8 cellular contexts compared by ENCODE assay signal in the genomic region with DNA sequence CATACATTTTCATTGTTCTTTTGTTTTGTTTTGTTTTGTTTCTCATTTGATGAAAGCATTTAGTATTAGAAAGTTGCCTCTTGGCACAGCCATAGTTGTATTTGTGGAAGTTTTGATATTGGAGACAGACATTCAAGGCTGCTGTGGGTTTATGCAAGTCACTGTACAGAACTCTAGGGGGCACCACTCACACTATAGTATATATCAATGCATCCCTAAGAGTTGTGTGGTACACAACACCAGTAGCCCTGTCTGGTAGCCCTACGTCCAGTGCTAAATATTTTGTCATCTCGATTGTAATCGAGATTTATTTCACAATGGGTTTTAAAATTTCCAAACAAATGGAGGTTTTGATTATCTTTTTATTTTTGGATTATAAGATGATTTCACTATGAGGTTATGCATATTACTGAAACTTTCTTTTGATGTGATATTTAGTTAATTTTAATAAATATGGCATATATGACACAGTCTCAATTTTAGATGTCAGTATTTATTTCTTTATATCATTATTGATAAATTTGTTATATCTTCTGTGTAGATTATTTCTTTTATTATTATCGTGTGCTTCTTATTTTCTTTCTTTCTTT.
A peak's percentile ranks its signal among the peaks of the same experiment; 100 is the strongest.
DNase-seq lines count a peak whose midpoint lies in the region; ATAC-seq and TF ChIP-seq lines count a peak whose summit lies in the region.

No MANE protein-coding gene starts in this region.

- no peak overlapping the region for H3K4me3 Mint-ChIP-seq in neural progenitor cell

- H3K9me3 ChIP-seq in neural progenitor cell (ENCODE audit: low read depth) = no peaks in the 10 kb centered on the region

- no peaks in the 10 kb centered on the region for H4K20me1 ChIP-seq in neural progenitor cell (ENCODE audit: low read depth)

- no peaks in the 10 kb centered on the region for H3K36me3 ChIP-seq in neural progenitor cell

- no peaks in the 10 kb centered on the region for H3K27me3 ChIP-seq in neural progenitor cell

- H3K27ac ChIP-seq in neural progenitor cell = no peak overlapping the region

- no peak overlapping the region for H3K27ac Mint-ChIP-seq in neural progenitor cell

- H3K4me3 ChIP-seq in neural progenitor cell = no peak overlapping the region

- no peaks in the 10 kb centered on the region for H3K79me2 ChIP-seq in neural progenitor cell (ENCODE audit: low read depth)

- H3K4me2 ChIP-seq in neural progenitor cell = no peak overlapping the region

- peak; percentile 90 for ATAC-seq in GM21723 (IDR thresholded peaks at IDR 0.05; ENCODE audit: unreplicated experiment)

- peaks cover 7% of the 10 kb centered on the region for H3K4me1 Mint-ChIP-seq in neural progenitor cell

- no peak overlapping the region for H3K9ac ChIP-seq in neural progenitor cell

- TF ChIP-seq EP300 in Ishikawa (IDR thresholded peaks at IDR 0.05; ENCODE audit: borderline replicate concordance) = no peak

- TF ChIP-seq RAD21 in Ishikawa (IDR thresholded peaks at IDR 0.05; ENCODE audit: low read depth) = peak; percentile 73

- H3K4me1 ChIP-seq in neural progenitor cell = no peaks in the 10 kb centered on the region

- no peaks in the 10 kb centered on the region for H3F3A ChIP-seq in neural progenitor cell (ENCODE audit: low read depth)

- TF ChIP-seq CTCF in neural progenitor cell (IDR thresholded peaks at IDR 0.05) = peak; percentile 79

- no peaks in the 10 kb centered on the region for H3K9me3 Mint-ChIP-seq in neural progenitor cell

- peak; percentile 41 for DNase-seq in stimulated activated CD4-positive, alpha-beta T cell treated with anti-CD3 and anti-CD28 coated beads, Interleukin-4, amount 100 ng/mL, for 24 hours
- DNase-seq in stimulated activated CD4-positive, alpha-beta T cell treated with anti-CD3 and anti-CD28 coated beads, Interleukin-1b, Interleukin-23, amount 100 ng/mL, for 48 hours = no peak
- peak; percentile 50 for DNase-seq in RPMI7951 (ENCODE audit: low read depth)
- DNase-seq in epidermal melanocyte (ENCODE audit: insufficient read length, low spot score) = peak; percentile 40
- DNase-seq in neural progenitor cell (ENCODE audit: low spot score) = peak; percentile 74
- DNase-seq in activated CD8-positive, alpha-beta memory T cell treated with anti-CD3 and anti-CD28 coated beads, Interleukin-2, amount 50 U/mL, for 48 hours = no peak

- no peak overlapping the region for H2AFZ ChIP-seq in neural progenitor cell (replicated peaks)

- H3K27me3 Mint-ChIP-seq in neural progenitor cell (ENCODE audit: insufficient read depth, low read depth) = no peaks in the 10 kb centered on the region

- H3K36me3 Mint-ChIP-seq in neural progenitor cell = no peaks in the 10 kb centered on the region

TF ChIP-seq in Ishikawa, 13 proteins besides CTCF, POLR2A, EP300 and RAD21:
- TF ChIP-seq FOXM1 (IDR thresholded peaks at IDR 0.05; ENCODE audit: borderline replicate concordance, low read depth) = no peak

Comparison
In these comparisons a context has a peak if more than half of its experiments do, and no peak if none do; other contexts are left out.
1. DNase-seq: peak in stimulated activated CD4-positive, alpha-beta T cell treated with anti-CD3 and anti-CD28 coated beads, Interleukin-4, amount 100 ng/mL, for 24 hours (single experiment), RPMI7951 (single experiment), epidermal melanocyte (single experiment) and neural progenitor cell (single experiment); none in stimulated activated CD4-positive, alpha-beta T cell treated with anti-CD3 and anti-CD28 coated beads, Interleukin-1b, Interleukin-23, amount 100 ng/mL, for 48 hours (single experiment) and activated CD8-positive, alpha-beta memory T cell treated with anti-CD3 and anti-CD28 coated beads, Interleukin-2, amount 50 U/mL, for 48 hours (single experiment).